27 cellular contexts compared by ENCODE assay signal in genomic region chr5:172159016-172159415, GRCh38. TPM values are rescaled to one million over a fixed set of nuclear protein-coding genes. Genes with fewer than 3 reads are reported as not detected.
DNase-seq lines count a peak whose midpoint lies in the region; ATAC-seq and TF ChIP-seq lines count a peak whose summit lies in the region.
"Had no signal": no experiment of that assay in that cellular context is flagged by ENCODE, and none has a peak within 500 bp of the region (broad histone marks: within the 10 kb centered on the region; RNA-seq: fewer than 3 reads in every experiment).

No MANE protein-coding gene starts in this region.

- no peaks in the 10 kb centered on the region for H3K27me3 ChIP-seq in OCI-LY1 (ENCODE audit: insufficient read depth, low read length)
- no peaks in the 10 kb centered on the region for H3K27me3 ChIP-seq in GM23248 (replicated peaks; ENCODE audit: insufficient read depth)
- H3K27me3 ChIP-seq: breast epithelium, stomach, transverse colon had no signal

- H3K9me3 Mint-ChIP-seq in activated CD8-positive, alpha-beta memory T cell treated with anti-CD3 and anti-CD28 coated beads, Interleukin-2, amount 10 ng/mL, durations not matched to agents 7 days and 5 days (ENCODE audit: low read depth), result no peaks in the 10 kb centered on the region
- no peaks in the 10 kb centered on the region for H3K9me3 Mint-ChIP-seq in chondrocyte (ENCODE audit: low read depth)
- no peaks in the 10 kb centered on the region for H3K9me3 Mint-ChIP-seq in endothelial cell (ENCODE audit: unreplicated experiment)

- H4K20me1 ChIP-seq in OCI-LY1 (ENCODE audit: insufficient read depth, low read length) (no peaks in the 10 kb centered on the region), GM23248 (ENCODE audit: insufficient read depth) (no peaks in the 10 kb centered on the region)

- no peak for ATAC-seq in activated CD8-positive, alpha-beta memory T cell treated with anti-CD3 and anti-CD28 coated beads, Interleukin-2, amount 10 ng/mL, durations not matched to agents 7 days and 5 days
- ATAC-seq: A549 had no signal

- H3F3A ChIP-seq in OCI-LY1 (ENCODE audit: insufficient read depth, low read length) (no peaks in the 10 kb centered on the region), GM23248 (ENCODE audit: insufficient read depth) (0 out of 2 replicates have a peak, but pooled peaks cover 6% of the 10 kb centered on the region)

- no peak overlapping the region for H3K4me2 ChIP-seq in OCI-LY1 (ENCODE audit: low read length)
- H3K4me2 ChIP-seq in GM23248 (ENCODE audit: unreplicated experiment), result no peak overlapping the region
- H3K4me2 ChIP-seq: A549, smooth muscle cell had no signal

- 95 to 99% methylated on average over 8 of the region's 8 CpGs for WGBS in GM23248 (ENCODE audit: low coverage in 1 of 2, low lambda C conversion rate in 2 of 2, missing lambda C conversion rate in 2 of 2), 2 experiments

- H3K27ac Mint-ChIP-seq in activated CD8-positive, alpha-beta memory T cell treated with anti-CD3 and anti-CD28 coated beads, Interleukin-2, amount 10 ng/mL, durations not matched to agents 7 days and 5 days, result peak overlapping the region; percentile 74
- H3K27ac Mint-ChIP-seq in chondrocyte (ENCODE audit: unreplicated experiment), result no peak overlapping the region
- H3K27ac Mint-ChIP-seq in endothelial cell (ENCODE audit: unreplicated experiment), result no peak overlapping the region

- in situ Hi-C loops in GM23248 (cut with MboI), result no loop called here

- no peak for TF ChIP-seq CTCF in OCI-LY1 (IDR thresholded peaks at IDR 0.05; ENCODE audit: low read length)
- no peak for TF ChIP-seq CTCF in chondrocyte (IDR thresholded peaks at IDR 0.05)
- no peak for TF ChIP-seq CTCF in endothelial cell (IDR thresholded peaks at IDR 0.05; ENCODE audit: unreplicated experiment)

- peak overlapping the region; percentile 54 for H3K27ac ChIP-seq in OCI-LY1 (ENCODE audit: low read depth, low read length, poor library complexity, severe bottlenecking)
- H3K27ac ChIP-seq in GM23248, result no peak overlapping the region
- H3K27ac ChIP-seq: A549, breast epithelium, coronary artery, stomach, transverse colon had no signal

- H3K9ac ChIP-seq in OCI-LY1 (ENCODE audit: low read length) (no peak overlapping the region), GM23248 (no peak overlapping the region)

- no peaks in the 10 kb centered on the region for H3K9me3 ChIP-seq in OCI-LY1 (ENCODE audit: low read length)
- H3K9me3 ChIP-seq in GM23248 (ENCODE audit: low read depth), result no peaks in the 10 kb centered on the region
- H3K9me3 ChIP-seq: A549, breast epithelium, stomach, transverse colon had no signal

- H3K4me3 Mint-ChIP-seq in activated CD8-positive, alpha-beta memory T cell treated with anti-CD3 and anti-CD28 coated beads, Interleukin-2, amount 10 ng/mL, durations not matched to agents 7 days and 5 days, result no peak overlapping the region
- H3K4me3 Mint-ChIP-seq in chondrocyte (ENCODE audit: unreplicated experiment) (no peak overlapping the region), endothelial cell (ENCODE audit: unreplicated experiment) (no peak overlapping the region)

- H3K36me3 Mint-ChIP-seq in activated CD8-positive, alpha-beta memory T cell treated with anti-CD3 and anti-CD28 coated beads, Interleukin-2, amount 10 ng/mL, durations not matched to agents 7 days and 5 days, result peaks cover 47% of the 10 kb centered on the region
- H3K36me3 Mint-ChIP-seq in chondrocyte (ENCODE audit: low read depth), result peaks cover 15% of the 10 kb centered on the region
- H3K36me3 Mint-ChIP-seq in endothelial cell (ENCODE audit: low read depth, unreplicated experiment), result peaks cover 26% of the 10 kb centered on the region

- no peak overlapping the region for H3K4me3 ChIP-seq in OCI-LY1 (ENCODE audit: low read depth, low read length, poor library complexity, severe bottlenecking)
- H3K4me3 ChIP-seq in GM23248, result no peak overlapping the region
- H3K4me3 ChIP-seq: A549, breast epithelium, coronary artery, lung, smooth muscle cell, stomach, transverse colon had no signal

- intact Hi-C loops in posterior vena cava (cut with DNase I), result no loop called here

- H3K4me1 Mint-ChIP-seq in activated CD8-positive, alpha-beta memory T cell treated with anti-CD3 and anti-CD28 coated beads, Interleukin-2, amount 10 ng/mL, durations not matched to agents 7 days and 5 days, result peaks cover 52% of the 10 kb centered on the region
- H3K4me1 Mint-ChIP-seq in chondrocyte (ENCODE audit: low read depth), result peaks cover 8% of the 10 kb centered on the region
- peaks cover 3% of the 10 kb centered on the region for H3K4me1 Mint-ChIP-seq in endothelial cell (ENCODE audit: unreplicated experiment)

- H3K36me3 ChIP-seq in OCI-LY1 (ENCODE audit: insufficient read depth, low read length) (peaks cover 38% of the 10 kb centered on the region), GM23248 (ENCODE audit: low read depth) (0 out of 2 replicates have a peak, but pooled peaks cover 6% of the 10 kb centered on the region)
- H3K36me3 ChIP-seq: breast epithelium had no signal

- H3K79me2 ChIP-seq in OCI-LY1 (ENCODE audit: insufficient read depth, low read length), result 0 out of 2 replicates have a peak, but pooled peaks cover 6% of the 10 kb centered on the region
- H3K79me2 ChIP-seq in GM23248 (ENCODE audit: insufficient read depth), result peaks cover 93% of the 10 kb centered on the region

- DNase-seq in activated CD8-positive, alpha-beta memory T cell treated with anti-CD3 and anti-CD28 coated beads, Interleukin-2, amount 10 ng/mL, durations not matched to agents 7 days and 5 days, result no peak
- no peak for DNase-seq in activated CD8-positive, alpha-beta memory T cell treated with anti-CD3 and anti-CD28 coated beads for 24 hours
- DNase-seq in chondrocyte (ENCODE audit: low spot score) (peak; percentile 71), posterior vena cava (ENCODE audit: low spot score) (peak; percentile 41), endothelial cell (ENCODE audit: low spot score) (no peak), GM23248 (no peak), NCI-H187 treated with DMSO at 0.1 percent for 48 hours (lab: John Stamatoyannopoulos, UW) (no peak)
- DNase-seq: amniotic stem cell; kidney glomerular epithelial cell; NCI-H510A treated with DMSO at 0.1 percent for 48 hours; NK-92 treated with Interleukin-12 subunit alpha and Interleukin-12 subunit beta, amount 100 ng/mL, for 24 hours; stimulated activated CD4-positive, alpha-beta T cell treated with anti-CD3 and anti-CD28 coated beads, Interleukin-2, amount 100 ng/mL, for 48 hours; stomach; T-helper 2 cell; transverse colon had no signal

- peaks cover 33% of the 10 kb centered on the region for H3K4me1 ChIP-seq in OCI-LY1 (ENCODE audit: insufficient read depth, low read length, severe bottlenecking)
- peaks cover 9% of the 10 kb centered on the region for H3K4me1 ChIP-seq in GM23248 (ENCODE audit: insufficient read depth)
- H3K4me1 ChIP-seq: A549, breast epithelium, transverse colon had no signal

- no peak overlapping the region for H2AFZ ChIP-seq in OCI-LY1 (ENCODE audit: low read length)
- H2AFZ ChIP-seq in GM23248, result no peak overlapping the region

- H3K9me2 ChIP-seq in OCI-LY1 (ENCODE audit: low read depth, low read length), result no peaks in the 10 kb centered on the region
- no peaks in the 10 kb centered on the region for H3K9me2 ChIP-seq in GM23248 (ENCODE audit: insufficient read depth)

- no peaks in the 10 kb centered on the region for H3K27me3 Mint-ChIP-seq in activated CD8-positive, alpha-beta memory T cell treated with anti-CD3 and anti-CD28 coated beads, Interleukin-2, amount 10 ng/mL, durations not matched to agents 7 days and 5 days
- no peaks in the 10 kb centered on the region for H3K27me3 Mint-ChIP-seq in chondrocyte (ENCODE audit: low read depth)
- H3K27me3 Mint-ChIP-seq in endothelial cell (ENCODE audit: unreplicated experiment), result peaks cover 12% of the 10 kb centered on the region

- CTCF ChIA-PET in activated CD8-positive, alpha-beta memory T cell treated with anti-CD3 and anti-CD28 coated beads, Interleukin-2, amount 10 ng/mL, durations not matched to agents 7 days and 5 days (lab: Charles Lee), result interaction anchor here (0.7 to 0.9 kb wide), 2 partner anchors 17 to 31 kb away, joined by 3 read pairs; no protein-coding TSS in a partner anchor

RNA-seq across cellular contexts. Expression of gene STK10, which starts 29.0 kb away (rescaled TPM):
- total RNA-seq in activated CD8-positive, alpha-beta memory T cell treated with anti-CD3 and anti-CD28 coated beads, Interleukin-2, amount 10 ng/mL, durations not matched to agents 7 days and 5 days, result 100 to 1,000 TPM; 223 to 327 TPM
- total RNA-seq in chondrocyte, result 32.9 to 52.7 TPM (median 45.9 TPM) in 3 replicates
- total RNA-seq in posterior vena cava, result 10 to 100 TPM; 25.2 to 33.6 TPM
- total RNA-seq in endothelial cell (ENCODE audit: unreplicated experiment), result 69.3 TPM
- total RNA-seq in GM23248 (2014; rRNA removed; shearing (Covaris generic)), result 21.8 and 28.9 TPM in 2 replicates
- 19.3 and 21.2 TPM in 2 replicates for polyA plus RNA-seq in GM23248 (2016; fragmentation: Nextera tagmentation; extraction: Ambion mirVana)

RNA-seq across cellular contexts. Expression of gene EFCAB9, which starts 35.0 kb away (rescaled TPM):
- total RNA-seq in activated CD8-positive, alpha-beta memory T cell treated with anti-CD3 and anti-CD28 coated beads, Interleukin-2, amount 10 ng/mL, durations not matched to agents 7 days and 5 days, result not detected
- total RNA-seq in chondrocyte (not detected in 3 replicates), posterior vena cava (not detected), endothelial cell (ENCODE audit: unreplicated experiment) (not detected)
- total RNA-seq in GM23248 (2014; rRNA removed; shearing (Covaris generic)), result not detected in 2 replicates
- polyA plus RNA-seq in GM23248 (2016; fragmentation: Nextera tagmentation; extraction: Ambion mirVana), result not detected in 2 replicates
- total RNA-seq: breast epithelium, glomerular endothelial cell, H4, lung, M059J, omental fat pad, renal cortical epithelial cell, smooth muscle cell, stomach, transverse colon had no signal
- polyA plus RNA-seq: A549, BJ, lung, smooth muscle cell, stomach had no signal

Comparison
In these comparisons a context has a peak if more than half of its experiments do, and no peak if none do; other contexts are left out.
1. DNase-seq: peak in chondrocyte (single experiment) and posterior vena cava (single experiment); none in activated CD8-positive, alpha-beta memory T cell treated with anti-CD3 and anti-CD28 coated beads, Interleukin-2, amount 10 ng/mL, durations not matched to agents 7 days and 5 days (single experiment), activated CD8-positive, alpha-beta memory T cell treated with anti-CD3 and anti-CD28 coated beads for 24 hours (single experiment), endothelial cell (single experiment), GM23248 (single experiment) and NCI-H187 treated with DMSO at 0.1 percent for 48 hours (single experiment).